9 cellular contexts compared by ENCODE assay signal in the genomic region with DNA sequence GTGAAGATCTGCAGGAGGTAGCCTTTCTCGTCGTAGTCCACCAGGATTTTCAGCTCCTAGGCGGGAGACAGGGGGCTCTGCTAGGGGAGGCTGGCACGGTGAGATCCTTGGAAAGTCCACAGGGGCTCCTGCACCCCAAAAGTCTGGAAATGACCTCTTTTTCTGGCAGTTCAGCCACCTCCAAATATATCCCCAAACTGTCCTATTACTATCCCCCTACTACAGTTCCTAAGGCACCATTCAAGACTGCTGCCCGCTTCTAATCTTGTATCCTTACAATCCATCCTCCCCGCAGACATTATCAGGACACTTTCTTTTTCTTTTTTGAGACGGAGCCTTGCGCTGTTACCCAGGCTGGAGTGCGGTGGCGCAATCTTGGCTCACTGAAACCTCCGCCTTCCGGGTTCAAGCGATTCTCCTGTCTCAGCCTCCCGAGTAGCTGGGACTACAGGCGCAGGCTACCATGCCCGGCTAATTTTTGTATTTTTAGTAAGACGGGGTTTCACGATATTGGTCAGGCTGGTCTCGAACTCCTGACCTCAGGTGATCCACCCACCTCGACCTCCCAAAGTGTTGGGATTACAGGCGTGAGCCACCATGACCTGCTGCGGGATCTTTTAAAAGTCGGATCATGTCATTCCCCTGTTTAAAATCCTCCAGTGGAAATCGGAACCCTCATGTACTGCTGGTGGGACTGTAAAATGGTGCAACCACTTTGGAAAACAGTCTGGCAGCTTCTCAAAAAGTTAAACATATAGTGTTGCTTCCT. TPM values are rescaled to one million over a fixed set of nuclear protein-coding genes. Genes with fewer than 3 reads are reported as not detected.
DNase-seq lines count a peak whose midpoint lies in the region; ATAC-seq and TF ChIP-seq lines count a peak whose summit lies in the region.
"Had no signal": no experiment of that assay in that cellular context is flagged by ENCODE, and none has a peak within 500 bp of the region (broad histone marks: within the 10 kb centered on the region; RNA-seq: fewer than 3 reads in every experiment).

No MANE protein-coding gene starts in this region.

- H3K9me3 ChIP-seq in A673 (ENCODE audit: low read depth, low read length, poor library complexity, severe bottlenecking) (no peaks in the 10 kb centered on the region), HUES6 (ENCODE audit: control insufficient read depth, insufficient read depth, low read depth, low read length) (no peaks in the 10 kb centered on the region), body of pancreas (no peaks in the 10 kb centered on the region), mucosa of stomach (ENCODE audit: control insufficient read depth, low read length) (no peaks in the 10 kb centered on the region)

- H3K27ac ChIP-seq in A673 (ENCODE audit: low read depth, low read length, poor library complexity, severe bottlenecking) (peak overlapping the region; percentile 68), HUES6 (ENCODE audit: low read depth, low read length) (0 out of 2 replicates have a peak overlapping the region, but pooled peaks have one; percentile 3), body of pancreas (peak overlapping the region; percentile 25 to 60 (median 47))

- CTCF ChIA-PET in A673 (lab: Charles Lee) = interaction anchor here (1.5 kb wide), 1 partner anchor 29 kb away, joined by 3 read pairs; no protein-coding TSS in a partner anchor

- no peak for TF ChIP-seq CTCF in A673 (conservative IDR thresholded peaks at IDR 0.05; ENCODE audit: low read depth, low read length)
- TF ChIP-seq CTCF in body of pancreas (IDR thresholded peaks at IDR 0.05) = no peak
- TF ChIP-seq CTCF in omental fat pad (IDR thresholded peaks at IDR 0.05) = no peak

- no peak for ATAC-seq in body of pancreas
- no peak for ATAC-seq in omental fat pad (ENCODE audit: low FRiP score)
- ATAC-seq in GM18907 (IDR thresholded peaks at IDR 0.05; ENCODE audit: unreplicated experiment) = no peak

- H3K36me3 ChIP-seq in A673 (ENCODE audit: insufficient read depth, low read length, poor library complexity, severe bottlenecking) (no peaks in the 10 kb centered on the region), HUES6 (ENCODE audit: control insufficient read depth, insufficient read depth, low read length) (no peaks in the 10 kb centered on the region), body of pancreas (replicated peaks in 1 of 2; ENCODE audit: insufficient read depth in 1 of 2, low read depth in 2 of 2) (no peaks in the 10 kb centered on the region), mucosa of stomach (ENCODE audit: control insufficient read depth, insufficient read depth, low read length) (no peaks in the 10 kb centered on the region)

- H3K27me3 ChIP-seq in A673 (replicated peaks; ENCODE audit: insufficient read depth, low read depth, low read length, poor library complexity) (no peaks in the 10 kb centered on the region), HUES6 (ENCODE audit: control insufficient read depth, insufficient read depth, low read length) (no peaks in the 10 kb centered on the region), body of pancreas (no peaks in the 10 kb centered on the region), mucosa of stomach (ENCODE audit: control insufficient read depth, insufficient read depth, low read length) (no peaks in the 10 kb centered on the region)

- no TSS peak for BruUV-seq in A673 (replicated peaks; lab: Mats Ljungman, UMichigan)

- 64 to 81% methylated on average over 20 to 24 of the region's 24 CpGs for WGBS in body of pancreas, 2 donors

- TF ChIP-seq POLR2A in body of pancreas (IDR thresholded peaks at IDR 0.05) = no peak

- intact Hi-C loops in A673 (cut with micrococcal nuclease; ENCODE audit: unreplicated experiment) = loop anchor here (2.0 kb wide), 1 partner anchor 49 kb away; a partner anchor contains a TSS
- intact Hi-C loops in body of pancreas (cut with DNase I) = no loop called here

- no peak for DNase-seq in A673 (ENCODE audit: low spot score)
- no peak for DNase-seq in body of pancreas
- DNase-seq in omental fat pad (ENCODE audit: low spot score) = no peak
- no peak for DNase-seq in hippocampal formation (lab: John Stamatoyannopoulos, UW)
- DNase-seq in NCI-H146 treated with DMSO at 0.1 percent for 48 hours (lab: John Stamatoyannopoulos, UW; ENCODE audit: unreplicated experiment) = no peak

- POLR2A ChIA-PET in A673 (lab: Charles Lee; ENCODE audit: low non-redundant PET) = no interaction called here

- H3K9ac ChIP-seq in HUES6 (ENCODE audit: low read length) (peak overlapping the region; percentile 74), mucosa of stomach (ENCODE audit: low read length) (peak overlapping the region; percentile 76)

- H3K4me1 ChIP-seq in A673 (ENCODE audit: insufficient read depth, low read length, poor library complexity, severe bottlenecking) = peaks cover 5% of the 10 kb centered on the region
- H3K4me1 ChIP-seq in HUES6 (ENCODE audit: control insufficient read depth, insufficient read depth, low read length) = peaks cover 9% of the 10 kb centered on the region; the same call in 1 of the 2 replicates
- peaks cover 12% of the 10 kb centered on the region for H3K4me1 ChIP-seq in body of pancreas
- peaks cover 6% of the 10 kb centered on the region for H3K4me1 ChIP-seq in mucosa of stomach (ENCODE audit: control insufficient read depth, insufficient read depth, low read length)

- H3K4me3 ChIP-seq in A673 (ENCODE audit: low read depth, low read length, poor library complexity, severe bottlenecking) = peak overlapping the region; percentile 58
- H3K4me3 ChIP-seq in HUES6 (ENCODE audit: low read depth, low read length) = peak overlapping the region; percentile 72
- H3K4me3 ChIP-seq in body of pancreas = peak overlapping the region; percentile 16 to 18
- H3K4me3 ChIP-seq in mucosa of stomach (ENCODE audit: low read length) = peak overlapping the region; percentile 88

RNA-seq across cellular contexts. Expression of a gene that starts 18.5 kb away (rescaled TPM):
- total RNA-seq in A673 (2021) = not detected in 2 replicates
- total RNA-seq in body of pancreas = 1 to 10 TPM; 3.0 to 5.7 TPM
- total RNA-seq in omental fat pad = 1 to 10 TPM in 3 of 4 donors, under 1 TPM in 1; 0.82 to 8.5 (median 1.6) TPM
- total RNA-seq: activated CD8-positive, alpha-beta memory T cell treated with anti-CD3 and anti-CD28 coated beads for 36 hours had no signal

RNA-seq across cellular contexts. Expression of a gene that starts 36.4 kb away (rescaled TPM):
- 23.8 and 24.5 TPM in 2 replicates for total RNA-seq in A673 (2021)
- 10 to 100 TPM in 1 of 2 donors, 1 to 10 TPM in 1; 9.1 to 15.8 TPM for total RNA-seq in body of pancreas
- 10 to 100 TPM in 1 of 4 donors, 1 to 10 TPM in 3; 3.7 to 10.4 (median 6.6) TPM for total RNA-seq in omental fat pad

RNA-seq across cellular contexts. Expression of a gene that starts 46.7 kb away (rescaled TPM):
- total RNA-seq in A673 (2021) = 21.1 and 24.3 TPM in 2 replicates
- 10 to 100 TPM in 1 of 2 donors, 1 to 10 TPM in 1; 9.9 to 10.2 TPM for total RNA-seq in body of pancreas
- 10 to 100 TPM in 2 of 4 donors, 1 to 10 TPM in 2; 4.8 to 11.4 (median 9.5) TPM for total RNA-seq in omental fat pad

RNA-seq across cellular contexts. Expression of a gene that starts 48.4 kb away (rescaled TPM):
- 78.3 and 86.4 TPM in 2 replicates for total RNA-seq in A673 (2021)
- 10 to 100 TPM; 23.1 to 42.3 TPM for total RNA-seq in body of pancreas
- 10 to 100 TPM; 40.5 to 73.1 (median 57.2) TPM for total RNA-seq in omental fat pad

Comparison
In these comparisons a context has a peak if more than half of its experiments do, and no peak if none do; other contexts are left out.
1. H3K27ac ChIP-seq: peak in every context shown above with its lines; median percentile 68 in A673; 47 in body of pancreas; 3 in HUES6.
2. H3K4me3 ChIP-seq: peak in every context shown above with its lines; median percentile 88 in mucosa of stomach; 72 in HUES6; 58 in A673; 17 in body of pancreas.